In genomic region chr10:83871486-83872081, GRCh38 we compare ENCODE assay signal across 8 cellular contexts.
DNase-seq lines count a peak whose midpoint lies in the region; ATAC-seq and TF ChIP-seq lines count a peak whose summit lies in the region.

No MANE protein-coding gene starts in this region.

- TF ChIP-seq POLR2A in esophagus squamous epithelium (IDR thresholded peaks at IDR 0.05), result no peak

- H3K27ac Mint-ChIP-seq in nephron, result no peak overlapping the region

- H3K9me3 ChIP-seq in esophagus squamous epithelium, result no peaks in the 10 kb centered on the region

- ATAC-seq in GM21360 (IDR thresholded peaks at IDR 0.05; ENCODE audit: unreplicated experiment) (peak; percentile 94), HG03571 (IDR thresholded peaks at IDR 0.05; ENCODE audit: unreplicated experiment) (peak; percentile 95)

- H3K27me3 ChIP-seq in esophagus squamous epithelium, result peaks cover 0 to 7% (median 0%) of the 10 kb centered on the region in 4 donors

- H3K36me3 ChIP-seq in esophagus squamous epithelium, result no peaks in the 10 kb centered on the region

- intact Hi-C loops in esophagus squamous epithelium (cut with DNase I), result no loop called here

- H3K9me3 Mint-ChIP-seq in nephron, result no peaks in the 10 kb centered on the region

- H3K4me1 Mint-ChIP-seq in nephron, result no peaks in the 10 kb centered on the region

- TF ChIP-seq CTCF in esophagus squamous epithelium (IDR thresholded peaks at IDR 0.05), result peak; percentile 23 to 90 (median 82)
- TF ChIP-seq CTCF in nephron (IDR thresholded peaks at IDR 0.05; ENCODE audit: unreplicated experiment in 3 of 3), result peak; percentile 97 to 99 (median 99)

- H3K4me1 ChIP-seq in esophagus squamous epithelium, result peaks cover 0 to 7% (median 5%) of the 10 kb centered on the region in 3 donors

- peak; percentile 55 for DNase-seq in DMS153 (lab: John Stamatoyannopoulos, UW)
- DNase-seq in NOMO-1 treated with dmso at 0.1 percent for 144 hours (lab: John Stamatoyannopoulos, UW; ENCODE audit: unreplicated experiment), result peak; percentile 43
- DNase-seq in activated T-cell treated with anti-CD3 and anti-CD28 coated beads for 1 hour (ENCODE audit: low read depth), result peak; percentile 9
- no peak for DNase-seq in esophagus squamous epithelium (lab: John Stamatoyannopoulos, UW)
- peak; percentile 41 for DNase-seq in stromal cell of bone marrow (ENCODE audit: low read depth)

- WGBS in esophagus squamous epithelium, 2 donors, result 8 to 9% methylated on average over 13 to 14 of the region's 14 CpGs

- H3K27ac ChIP-seq in esophagus squamous epithelium, result no peak overlapping the region

- H3K4me3 ChIP-seq in esophagus squamous epithelium, result no peak overlapping the region

- H3K4me3 Mint-ChIP-seq in nephron, result no peak overlapping the region

- no peaks in the 10 kb centered on the region for H3K36me3 Mint-ChIP-seq in nephron (ENCODE audit: low read depth)

- no peaks in the 10 kb centered on the region for H3K27me3 Mint-ChIP-seq in nephron (ENCODE audit: low read depth)
